ENCODE assay signal across 9 cellular contexts in genomic region chr20:3248167-3248992, GRCh38. TPM values are rescaled to one million over a fixed set of nuclear protein-coding genes. Genes with fewer than 3 reads are reported as not detected.
DNase-seq lines count a peak whose midpoint lies in the region; ATAC-seq and TF ChIP-seq lines count a peak whose summit lies in the region.
"Had no signal": no experiment of that assay in that cellular context is flagged by ENCODE, and none has a peak within 500 bp of the region (broad histone marks: within the 10 kb centered on the region; RNA-seq: fewer than 3 reads in every experiment).

No MANE protein-coding gene starts in this region.

- DNase-seq in Calu3 (no peak), NCI-H146 (lab: John Stamatoyannopoulos, UW) (peak; percentile 75), NCI-H345 (lab: John Stamatoyannopoulos, UW) (no peak)
- no peak for DNase-seq in effector memory CD4-positive, alpha-beta T cell
- DNase-seq in natural killer cell treated with Interleukin-12 subunit alpha and Interleukin-12 subunit beta and Interleukin-15 and Interleukin-18, amount 100 ng/mL, for 72 hours (ENCODE audit: low spot score), result peak; percentile 56

- peak overlapping the region; percentile 50 for H3K4me3 ChIP-seq in effector memory CD4-positive, alpha-beta T cell (ENCODE audit: insufficient read depth, low read depth, low read length, poor library complexity, severe bottlenecking)

- H3K27me3 Mint-ChIP-seq in Calu3 (ENCODE audit: unreplicated experiment), result no peaks in the 10 kb centered on the region
- peaks cover 0 to 14% of the 10 kb centered on the region in 2 donors for H3K27me3 Mint-ChIP-seq in natural killer cell treated with Interleukin-12 subunit alpha and Interleukin-12 subunit beta and Interleukin-15 and Interleukin-18, amount 100 ng/mL, for 72 hours

- peaks cover 12% of the 10 kb centered on the region for H3K4me1 ChIP-seq in effector memory CD4-positive, alpha-beta T cell (ENCODE audit: control insufficient read depth, insufficient read depth, low read length, poor library complexity, severe bottlenecking)

- H3K27ac ChIP-seq in effector memory CD4-positive, alpha-beta T cell (ENCODE audit: insufficient read depth, low read length, poor library complexity, severe bottlenecking), result no peak overlapping the region

- no peak for TF ChIP-seq CTCF in Calu3 (IDR thresholded peaks at IDR 0.05; ENCODE audit: unreplicated experiment)

- no peak overlapping the region for H3K27ac Mint-ChIP-seq in Calu3 (ENCODE audit: unreplicated experiment)
- H3K27ac Mint-ChIP-seq in natural killer cell treated with Interleukin-12 subunit alpha and Interleukin-12 subunit beta and Interleukin-15 and Interleukin-18, amount 100 ng/mL, for 72 hours, result no peak overlapping the region
- H3K27ac Mint-ChIP-seq: dendritic cell treated with granulocyte-macrophage colony-stimulating factor and Interleukin-4, amounts not matched to agents 40 ng/mL and 50 ng/mL, for 4 days had no signal

- no peaks in the 10 kb centered on the region for H3K9me3 ChIP-seq in effector memory CD4-positive, alpha-beta T cell (ENCODE audit: control insufficient read depth, low read length)

- no peaks in the 10 kb centered on the region for H3K27me3 ChIP-seq in effector memory CD4-positive, alpha-beta T cell (replicated peaks; ENCODE audit: control insufficient read depth, insufficient read depth, low read length, poor library complexity, severe bottlenecking)

- CTCF ChIA-PET in Calu3 (lab: Charles Lee), result interaction anchor here (0.6 kb wide), 1 partner anchor 47 kb away, joined by 7 read pairs; no protein-coding TSS in a partner anchor

- no peaks in the 10 kb centered on the region for H3K4me1 Mint-ChIP-seq in Calu3 (ENCODE audit: low read depth, unreplicated experiment)
- no peaks in the 10 kb centered on the region for H3K4me1 Mint-ChIP-seq in natural killer cell treated with Interleukin-12 subunit alpha and Interleukin-12 subunit beta and Interleukin-15 and Interleukin-18, amount 100 ng/mL, for 72 hours (ENCODE audit: low read depth in 2 of 2)

- peak overlapping the region; percentile 37 for H3K4me3 Mint-ChIP-seq in Calu3 (ENCODE audit: low read depth, unreplicated experiment)
- H3K4me3 Mint-ChIP-seq in natural killer cell treated with Interleukin-12 subunit alpha and Interleukin-12 subunit beta and Interleukin-15 and Interleukin-18, amount 100 ng/mL, for 72 hours, result no peak overlapping the region
- H3K4me3 Mint-ChIP-seq: dendritic cell treated with granulocyte-macrophage colony-stimulating factor and Interleukin-4, amounts not matched to agents 40 ng/mL and 50 ng/mL, for 4 days had no signal

- H3K36me3 Mint-ChIP-seq in Calu3 (ENCODE audit: insufficient read depth, unreplicated experiment), result no peaks in the 10 kb centered on the region
- H3K36me3 Mint-ChIP-seq in natural killer cell treated with Interleukin-12 subunit alpha and Interleukin-12 subunit beta and Interleukin-15 and Interleukin-18, amount 100 ng/mL, for 72 hours, result no peaks in the 10 kb centered on the region

- peak; percentile 63 for ATAC-seq in natural killer cell treated with Interleukin-12 subunit alpha and Interleukin-12 subunit beta and Interleukin-15 and Interleukin-18, amount 100 ng/mL, for 72 hours
- ATAC-seq in HG02763 (IDR thresholded peaks at IDR 0.05; ENCODE audit: unreplicated experiment) (no peak), GM21423 (IDR thresholded peaks at IDR 0.05; ENCODE audit: unreplicated experiment) (no peak), HG03460 (IDR thresholded peaks at IDR 0.05; ENCODE audit: unreplicated experiment) (no peak)

- H3K36me3 ChIP-seq in effector memory CD4-positive, alpha-beta T cell (ENCODE audit: control insufficient read depth, insufficient read depth, low read length), result peaks cover 4% of the 10 kb centered on the region

- no peaks in the 10 kb centered on the region for H3K9me3 Mint-ChIP-seq in Calu3 (ENCODE audit: low read depth, unreplicated experiment)
- H3K9me3 Mint-ChIP-seq in natural killer cell treated with Interleukin-12 subunit alpha and Interleukin-12 subunit beta and Interleukin-15 and Interleukin-18, amount 100 ng/mL, for 72 hours, result no peaks in the 10 kb centered on the region
- H3K9me3 Mint-ChIP-seq: dendritic cell treated with granulocyte-macrophage colony-stimulating factor and Interleukin-4, amounts not matched to agents 40 ng/mL and 50 ng/mL, for 4 days had no signal

- intact Hi-C loops in Calu3 (cut with micrococcal nuclease; ENCODE audit: unreplicated experiment), result no loop called here

- BruUV-seq in Calu3 (replicated peaks; lab: Mats Ljungman, UMichigan), result no TSS peak

RNA-seq across cellular contexts. Expression of gene SLC4A11, which starts 9.4 kb away (rescaled TPM):
- 9.4 and 11.0 TPM in 2 replicates for total RNA-seq in Calu3 (2022)
- total RNA-seq in natural killer cell treated with Interleukin-12 subunit alpha and Interleukin-12 subunit beta and Interleukin-15 and Interleukin-18, amount 100 ng/mL, for 72 hours, result 1 to 10 TPM in 1 of 2 donors, under 1 TPM in 1; 0.36 to 1.9 TPM

RNA-seq across cellular contexts. Expression of gene ITPA, which starts 39.1 kb away (rescaled TPM):
- total RNA-seq in Calu3 (2022), result 42.5 and 53.4 TPM in 2 replicates
- total RNA-seq in natural killer cell treated with Interleukin-12 subunit alpha and Interleukin-12 subunit beta and Interleukin-15 and Interleukin-18, amount 100 ng/mL, for 72 hours, result 10 to 100 TPM; 94.3 to 94.7 TPM

RNA-seq across cellular contexts. Expression of gene DDRGK1, which starts 43.9 kb away (rescaled TPM):
- 30.9 and 36.3 TPM in 2 replicates for total RNA-seq in Calu3 (2022)
- total RNA-seq in natural killer cell treated with Interleukin-12 subunit alpha and Interleukin-12 subunit beta and Interleukin-15 and Interleukin-18, amount 100 ng/mL, for 72 hours, result 10 to 100 TPM; 78.5 to 87.1 TPM

Comparison
In these comparisons a context has a peak if more than half of its experiments do, and no peak if none do; other contexts are left out.
1. DNase-seq: peak in NCI-H146 (single experiment) and natural killer cell treated with Interleukin-12 subunit alpha and Interleukin-12 subunit beta and Interleukin-15 and Interleukin-18, amount 100 ng/mL, for 72 hours (single experiment); none in Calu3 (single experiment), effector memory CD4-positive, alpha-beta T cell (0 of 3) and NCI-H345 (single experiment).
2. ATAC-seq: peak in natural killer cell treated with Interleukin-12 subunit alpha and Interleukin-12 subunit beta and Interleukin-15 and Interleukin-18, amount 100 ng/mL, for 72 hours (2 of 2); none in HG02763 (single experiment), GM21423 (single experiment) and HG03460 (single experiment).